ENCODE assay signal across 8 cellular contexts in the genomic region with DNA sequence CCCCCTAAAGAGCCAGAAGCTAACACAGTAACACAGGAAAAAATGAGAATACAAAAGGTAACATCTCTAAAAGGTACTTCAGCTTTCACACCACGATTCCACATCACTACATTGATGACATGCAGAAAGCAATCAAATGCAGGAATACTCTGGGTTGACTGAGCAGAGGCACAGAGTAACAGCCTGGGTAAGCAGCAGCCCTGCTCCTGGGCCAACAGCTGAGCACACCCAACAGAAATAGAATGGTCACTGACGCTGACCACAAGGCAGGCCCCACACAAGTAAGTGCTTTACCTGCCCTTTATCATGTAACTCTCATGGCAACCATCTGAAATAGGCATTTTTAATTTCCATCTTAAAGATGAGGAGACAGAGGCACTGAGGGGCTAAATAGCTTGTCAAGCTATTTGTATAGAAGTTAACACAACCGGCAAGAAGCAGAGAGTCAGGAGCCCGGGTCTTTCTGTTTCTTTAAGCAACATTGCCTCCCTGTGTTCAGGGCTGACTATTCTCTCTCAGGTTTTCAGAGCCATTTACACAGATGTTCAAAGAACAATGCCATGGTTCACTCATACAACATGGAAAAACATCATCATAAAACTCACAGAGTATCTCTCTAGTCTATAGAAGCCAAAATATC.
A peak's percentile ranks its signal among the peaks of the same experiment; 100 is the strongest.
DNase-seq lines count a peak whose midpoint lies in the region; ATAC-seq, FAIRE-seq and TF ChIP-seq lines count a peak whose summit lies in the region.

No MANE protein-coding gene starts in this region.

- no peaks in the 10 kb centered on the region for H3K9me3 ChIP-seq in effector memory CD4-positive, alpha-beta T cell (ENCODE audit: control insufficient read depth, low read length)

- peak; percentile 5 for FAIRE-seq in islet of Langerhans (lab: Jason Lieb, UNC)

- peak; percentile 21 for TF ChIP-seq CTCF in GM12873 (IDR thresholded peaks at IDR 0.05; ENCODE audit: insufficient read depth, low read depth, low read length, missing control alignments)

- H3K36me3 ChIP-seq in effector memory CD4-positive, alpha-beta T cell (ENCODE audit: control insufficient read depth, insufficient read depth, low read length), result no peaks in the 10 kb centered on the region

- no peaks in the 10 kb centered on the region for H3K4me1 ChIP-seq in effector memory CD4-positive, alpha-beta T cell (ENCODE audit: control insufficient read depth, insufficient read depth, low read length, poor library complexity, severe bottlenecking)

- in situ Hi-C loops in ACHN (cut with HindIII; ENCODE audit: low pct_ligation_motif_present, low pct_unique_long_range_greater_than_20kb, low sequenced_read_pairs), result no loop called here

- DNase-seq in ACHN, result peak; percentile 59
- DNase-seq in NCI-H82 treated with DMSO at 0.1 percent for 48 hours (lab: John Stamatoyannopoulos, UW; ENCODE audit: unreplicated experiment), result peak; percentile 23
- DNase-seq in amniotic epithelial cell (ENCODE audit: low read depth), result peak; percentile 55
- peak; percentile 11 for DNase-seq in stimulated activated naive CD8-positive, alpha-beta T cell treated with anti-CD3 and anti-CD28 coated beads, Interleukin-15, Interleukin-2, amounts not matched to agents 100 U/mL and 50 U/mL, for 24 hours
- DNase-seq in effector memory CD4-positive, alpha-beta T cell, result no peak

- peak; percentile 82 for ATAC-seq in stimulated activated naive CD8-positive, alpha-beta T cell treated with anti-CD3 and anti-CD28 coated beads, Interleukin-15, Interleukin-2, amounts not matched to agents 100 U/mL and 50 U/mL, for 24 hours
- ATAC-seq in HG02623 (IDR thresholded peaks at IDR 0.05; ENCODE audit: unreplicated experiment), result no peak

- H3K27ac ChIP-seq in effector memory CD4-positive, alpha-beta T cell (ENCODE audit: insufficient read depth, low read length, poor library complexity, severe bottlenecking), result no peak overlapping the region

- no peaks in the 10 kb centered on the region for H3K27me3 ChIP-seq in effector memory CD4-positive, alpha-beta T cell (replicated peaks; ENCODE audit: control insufficient read depth, insufficient read depth, low read length, poor library complexity, severe bottlenecking)

- H3K4me3 ChIP-seq in effector memory CD4-positive, alpha-beta T cell (ENCODE audit: insufficient read depth, low read depth, low read length, poor library complexity, severe bottlenecking), result no peak overlapping the region

Comparison
In these comparisons a context has a peak if more than half of its experiments do, and no peak if none do; other contexts are left out.
1. DNase-seq: peak in ACHN (single experiment), NCI-H82 treated with DMSO at 0.1 percent for 48 hours (single experiment), amniotic epithelial cell (single experiment) and stimulated activated naive CD8-positive, alpha-beta T cell treated with anti-CD3 and anti-CD28 coated beads, Interleukin-15, Interleukin-2, amounts not matched to agents 100 U/mL and 50 U/mL, for 24 hours (single experiment); none in effector memory CD4-positive, alpha-beta T cell (0 of 3).